8 cellular contexts compared by ENCODE assay signal in genomic region chr3:10263549-10264363, GRCh38. TPM values are rescaled to one million over a fixed set of nuclear protein-coding genes. Genes with fewer than 3 reads are reported as not detected.
DNase-seq lines count a peak whose midpoint lies in the region; ATAC-seq and TF ChIP-seq lines count a peak whose summit lies in the region.

No MANE protein-coding gene starts in this region.

- no peak overlapping the region for H3K27ac ChIP-seq in suprapubic skin

- WGBS in suprapubic skin: 58% methylated on average over 12 of the region's 12 CpGs

- ATAC-seq in GM19351 (IDR thresholded peaks at IDR 0.05; ENCODE audit: unreplicated experiment): peak; percentile 50

- DNase-seq in T follicular helper cell (ENCODE audit: low read depth) (peak; percentile 50), iris pigment epithelial cell (ENCODE audit: low read depth) (peak; percentile 67), suprapubic skin (ENCODE audit: low spot score in 2 of 2) (no peak), NCI-H526 treated with DMSO at 0.1 percent for 48 hours (lab: John Stamatoyannopoulos, UW) (no peak), NCI-H2171 (lab: John Stamatoyannopoulos, UW) (no peak)
- peak; percentile 43 for DNase-seq in activated naive CD8-positive, alpha-beta T cell treated with anti-CD3 and anti-CD28 coated beads, Interleukin-2, amount 50 U/mL, for 16 hours (ENCODE audit: low read depth, low spot score)
- DNase-seq in stimulated activated CD4-positive, alpha-beta T cell treated with anti-CD3 and anti-CD28 coated beads, Interleukin-2, amount 100 ng/mL, for 48 hours: peak; percentile 65 to 67

- TF ChIP-seq POLR2A in suprapubic skin (IDR thresholded peaks at IDR 0.05): no peak

- no peak for TF ChIP-seq EP300 in suprapubic skin (IDR thresholded peaks at IDR 0.05)

- H3K36me3 ChIP-seq in suprapubic skin: peaks cover 33% of the 10 kb centered on the region

- TF ChIP-seq CTCF in suprapubic skin (IDR thresholded peaks at IDR 0.05): peak in 1 of 2 donors; percentile 40

- no peaks in the 10 kb centered on the region for H3K27me3 ChIP-seq in suprapubic skin

- H3K4me1 ChIP-seq in suprapubic skin: no peaks in the 10 kb centered on the region

- H3K4me3 ChIP-seq in suprapubic skin: no peak overlapping the region

- H3K9me3 ChIP-seq in suprapubic skin: no peaks in the 10 kb centered on the region

RNA-seq across cellular contexts. Expression of gene TATDN2, which starts 15.5 kb away (rescaled TPM):
- 10 to 100 TPM; 22.1 to 33.7 (median 26.3) TPM for total RNA-seq in suprapubic skin

RNA-seq across cellular contexts. Expression of gene GHRL, which starts 29.0 kb away (rescaled TPM):
- total RNA-seq in suprapubic skin: under 1 TPM in 1 of 4 donors, not detected in 3; 0.80 TPM

RNA-seq across cellular contexts. Expression of gene SEC13, which starts 57.2 kb away (rescaled TPM):
- 100 to 1,000 TPM; 104 to 137 (median 118) TPM for total RNA-seq in suprapubic skin

Comparison
In these comparisons a context has a peak if more than half of its experiments do, and no peak if none do; other contexts are left out.
1. DNase-seq: peak in T follicular helper cell (single experiment), activated naive CD8-positive, alpha-beta T cell treated with anti-CD3 and anti-CD28 coated beads, Interleukin-2, amount 50 U/mL, for 16 hours (single experiment), iris pigment epithelial cell (single experiment) and stimulated activated CD4-positive, alpha-beta T cell treated with anti-CD3 and anti-CD28 coated beads, Interleukin-2, amount 100 ng/mL, for 48 hours (2 of 2); none in suprapubic skin (0 of 2), NCI-H526 treated with DMSO at 0.1 percent for 48 hours (single experiment) and NCI-H2171 (single experiment).